In the genomic region with DNA sequence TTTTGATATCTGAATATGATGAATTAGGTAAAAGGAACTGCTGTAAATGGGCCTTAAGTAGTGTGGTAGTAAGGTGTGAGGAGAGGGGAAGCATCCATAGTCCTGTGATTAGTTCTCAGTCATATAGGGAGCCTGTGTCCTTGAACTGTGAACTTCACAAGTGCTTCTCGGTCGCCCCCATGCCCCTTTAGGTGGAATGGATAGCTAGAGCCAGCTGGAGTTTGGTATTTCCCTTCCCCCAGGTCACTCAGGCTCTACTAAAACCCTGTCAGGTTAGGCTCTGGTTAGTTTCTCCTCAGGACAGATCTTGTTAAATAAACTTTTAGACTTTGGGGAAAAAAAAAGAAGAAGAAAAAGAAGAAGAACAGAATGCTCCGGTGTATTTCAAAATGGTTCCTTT, we compare ENCODE assay signal across 1 cellular context.
A peak's percentile ranks its signal among the peaks of the same experiment; 100 is the strongest.
TF ChIP-seq lines count a peak whose summit lies in the region.

No MANE protein-coding gene starts in this region.

TF ChIP-seq in H1, 55 proteins besides CTCF, POLR2A, EP300 and RAD21:
- TF ChIP-seq KDM4A (IDR thresholded peaks at IDR 0.05; ENCODE audit: low read depth, low read length, severe bottlenecking) (no peak), ASH2L (IDR thresholded peaks at IDR 0.05; ENCODE audit: low read length) (peak; percentile 40)
